Comparison of ENCODE assay signal across 23 cellular contexts in the genomic region with DNA sequence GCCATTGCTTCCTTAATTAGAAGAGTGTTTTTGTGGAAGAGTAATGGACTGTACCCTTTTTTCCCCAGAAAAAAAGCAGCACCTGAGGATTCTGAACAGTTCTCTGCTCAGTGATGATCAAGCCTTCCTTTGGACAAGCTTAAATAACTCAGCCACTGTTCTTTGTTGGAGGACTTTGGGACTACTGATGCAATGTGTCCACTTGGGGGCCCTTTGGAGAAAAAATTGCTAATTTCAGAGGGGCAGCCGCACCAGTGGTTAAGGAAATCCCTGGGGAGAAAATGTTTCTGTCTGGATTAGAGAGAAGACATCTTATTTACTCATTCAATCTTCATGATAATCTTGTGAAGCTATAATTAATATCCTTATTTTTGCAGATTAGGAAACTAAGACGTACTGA. TPM values are rescaled to one million over a fixed set of nuclear protein-coding genes. Genes with fewer than 3 reads are reported as not detected.
DNase-seq lines count a peak whose midpoint lies in the region; ATAC-seq and TF ChIP-seq lines count a peak whose summit lies in the region.
"Had no signal": no experiment of that assay in that cellular context is flagged by ENCODE, and none has a peak within 500 bp of the region (broad histone marks: within the 10 kb centered on the region; RNA-seq: fewer than 3 reads in every experiment).

No MANE protein-coding gene starts in this region.

- CTCF ChIA-PET in A673 (lab: Charles Lee) = no interaction called here
- CTCF ChIA-PET in OCI-LY7 (lab: Charles Lee; ENCODE audit: unreplicated experiment) = no interaction called here

- no peak overlapping the region for H3K27ac ChIP-seq in A673 (ENCODE audit: low read depth, low read length, poor library complexity, severe bottlenecking)
- H3K27ac ChIP-seq in OCI-LY7 (ENCODE audit: low read depth, low read length, poor library complexity, severe bottlenecking) = no peak overlapping the region
- no peak overlapping the region for H3K27ac ChIP-seq in foreskin keratinocyte
- H3K27ac ChIP-seq: breast epithelium, skin epidermis had no signal

- TF ChIP-seq CTCF in A673 (conservative IDR thresholded peaks at IDR 0.05; ENCODE audit: low read depth, low read length) (0 out of 2 replicates have a peak, but pooled peaks have one; percentile 19), GM06990 (IDR thresholded peaks at IDR 0.05; ENCODE audit: insufficient read depth, low read length, poor library complexity, severe bottlenecking) (peak; percentile 23), OCI-LY7 (conservative IDR thresholded peaks at IDR 0.05; ENCODE audit: low read length) (peak; percentile 39), choroid plexus epithelial cell (conservative IDR thresholded peaks at IDR 0.05; ENCODE audit: low read depth, low read length) (peak; percentile 29), foreskin keratinocyte (conservative IDR thresholded peaks at IDR 0.05) (no peak)

- no peaks in the 10 kb centered on the region for H3K36me3 ChIP-seq in A673 (ENCODE audit: insufficient read depth, low read length, poor library complexity, severe bottlenecking)
- H3K36me3 ChIP-seq in GM06990 (ENCODE audit: control insufficient read depth, insufficient read depth, low read length) = no peaks in the 10 kb centered on the region
- H3K36me3 ChIP-seq in OCI-LY7 (ENCODE audit: insufficient read depth, low read length) = no peaks in the 10 kb centered on the region
- H3K36me3 ChIP-seq: breast epithelium had no signal

- no peaks in the 10 kb centered on the region for H4K20me1 ChIP-seq in OCI-LY7 (ENCODE audit: insufficient read depth, low read length)

- H3K9me2 ChIP-seq in OCI-LY7 (ENCODE audit: insufficient read depth, low read length) = no peaks in the 10 kb centered on the region

- H3K4me3 ChIP-seq in A673 (ENCODE audit: low read depth, low read length, poor library complexity, severe bottlenecking) (no peak overlapping the region), GM06990 (replicated peaks; ENCODE audit: low read depth, low read length) (no peak overlapping the region), OCI-LY7 (ENCODE audit: low read depth, low read length, poor library complexity, severe bottlenecking) (no peak overlapping the region), choroid plexus epithelial cell (ENCODE audit: low read depth, low read length) (no peak overlapping the region)
- H3K4me3 ChIP-seq: breast epithelium, GM23338, lung, skin epidermis had no signal

- H3K9me3 ChIP-seq in A673 (ENCODE audit: low read depth, low read length, poor library complexity, severe bottlenecking) (no peaks in the 10 kb centered on the region), OCI-LY7 (ENCODE audit: low read length) (no peaks in the 10 kb centered on the region)
- H3K9me3 ChIP-seq: breast epithelium had no signal

- no peak for ATAC-seq in foreskin keratinocyte
- ATAC-seq: activated CD8-positive, alpha-beta T cell treated with anti-CD3 and anti-CD28 coated beads, Interleukin-2, amount 10 ng/mL, durations not matched to agents 7 days and 5 days; GM23338; stimulated activated effector memory CD8-positive, alpha-beta T cell treated with anti-CD3 and anti-CD28 coated beads, Interleukin-12 subunit alpha, Interleukin-12 subunit beta, amount 100 ng/mL, for 72 hours had no signal

- DNase-seq in A673 (ENCODE audit: low spot score) = peak; percentile 56
- DNase-seq in GM06990 (ENCODE audit: extremely low read depth, insufficient read length) = no peak
- DNase-seq in OCI-LY7 (ENCODE audit: low spot score) = no peak
- peak; percentile 19 for DNase-seq in choroid plexus epithelial cell (ENCODE audit: low read depth)
- DNase-seq in SK-N-DZ (ENCODE audit: low spot score) = no peak
- no peak for DNase-seq in activated CD4-positive, alpha-beta T cell treated with anti-CD3 and anti-CD28 coated beads, Interleukin-2, amount 50 U/mL, for 48 hours
- DNase-seq in activated CD4-positive, CD25-positive, alpha-beta regulatory T cell treated with anti-CD3 and anti-CD28 coated beads, Interleukin-2, amount 50 U/mL, for 72 hours = no peak
- no peak for DNase-seq in foreskin keratinocyte
- DNase-seq: activated CD8-positive, alpha-beta T cell treated with anti-CD3 and anti-CD28 coated beads, Interleukin-2, amount 10 ng/mL, durations not matched to agents 7 days and 5 days; activated gamma-delta T cell treated with Interleukin-2 at 50 U/mL for 16 hours; CD8-positive, alpha-beta memory T cell; DMS79 treated with DMSO at 0.1 percent for 48 hours; glutamatergic neuron; NCI-H1048; NCI-H187 treated with DMSO at 0.1 percent for 48 hours; NCI-H748 treated with DMSO at 0.1 percent for 48 hours; stimulated activated CD4-positive, alpha-beta T cell treated with anti-CD3 and anti-CD28 coated beads, Interleukin-2, amount 100 ng/mL, for 24 hours; T1000 had no signal

- intact Hi-C loops in A673 (cut with micrococcal nuclease; ENCODE audit: unreplicated experiment) (no loop called here), OCI-LY7 (cut with micrococcal nuclease; ENCODE audit: unreplicated experiment) (no loop called here)

- H3K27me3 ChIP-seq in A673 (replicated peaks; ENCODE audit: insufficient read depth, low read depth, low read length, poor library complexity) (no peaks in the 10 kb centered on the region), GM06990 (replicated peaks; ENCODE audit: control insufficient read depth, insufficient read depth, low read length) (no peaks in the 10 kb centered on the region), foreskin keratinocyte (no peaks in the 10 kb centered on the region)
- H3K27me3 ChIP-seq: breast epithelium had no signal

- H3K4me1 ChIP-seq in A673 (ENCODE audit: insufficient read depth, low read length, poor library complexity, severe bottlenecking) (peaks cover 18% of the 10 kb centered on the region), OCI-LY7 (ENCODE audit: insufficient read depth, low read length, poor library complexity, severe bottlenecking) (peaks cover 18% of the 10 kb centered on the region), foreskin keratinocyte (peaks cover 6% of the 10 kb centered on the region)
- H3K4me1 ChIP-seq: breast epithelium had no signal

- no peaks in the 10 kb centered on the region for H3K79me2 ChIP-seq in OCI-LY7 (ENCODE audit: insufficient read depth, low read depth, low read length)

- no peak overlapping the region for H3K4me2 ChIP-seq in OCI-LY7 (ENCODE audit: low read length)
- H3K4me2 ChIP-seq: GM23338 had no signal

- no peak overlapping the region for H2AFZ ChIP-seq in OCI-LY7 (ENCODE audit: low read length)
- H2AFZ ChIP-seq: GM23338 had no signal

- BruUV-seq in A673 (replicated peaks; lab: Mats Ljungman, UMichigan) = no TSS peak
- no TSS peak for BruUV-seq in OCI-LY7 (replicated peaks; lab: Mats Ljungman, UMichigan)

- POLR2A ChIA-PET in A673 (lab: Charles Lee; ENCODE audit: low non-redundant PET) = interaction anchor here (0.6 to 0.7 kb wide), 2 partner anchors 391 to 691 kb away, joined by 3 to 7 read pairs; no protein-coding TSS in a partner anchor
- POLR2A ChIA-PET in OCI-LY7 (lab: Charles Lee) = interaction anchor here (0.6 to 1.8 kb wide), 4 partner anchors 18 to 814 kb away, joined by 3 to 5 read pairs (median 4); no protein-coding TSS in a partner anchor

RNA-seq across cellular contexts. Expression of a gene that starts 5.3 kb away (rescaled TPM):
- 116 and 121 TPM in 2 replicates for total RNA-seq in A673 (2021)
- total RNA-seq in OCI-LY7 (2014; rRNA removed; shearing (Covaris generic)) = 55.8 and 58.8 TPM in 2 replicates
- 90.0 and 96.4 TPM in 2 replicates for total RNA-seq in OCI-LY7 (2022)
- 11.7 and 13.3 TPM in 2 replicates for polyA plus RNA-seq in SK-N-DZ (2014; cell fraction: cytosol; rRNA removed)
- 48.3 and 62.3 TPM in 2 replicates for polyA plus RNA-seq in SK-N-DZ (2014; cell fraction: nucleus; rRNA removed)
- 27.9 and 29.6 TPM in 2 replicates for total RNA-seq in foreskin keratinocyte
- polyA plus RNA-seq in foreskin keratinocyte = 3.0 and 3.5 TPM in 2 replicates

RNA-seq across cellular contexts. Expression of a gene that starts 29.6 kb away (rescaled TPM):
- total RNA-seq in A673 (2021) = 303 and 334 TPM in 2 replicates
- total RNA-seq in OCI-LY7 (2014; rRNA removed; shearing (Covaris generic)) = 212 and 222 TPM in 2 replicates
- total RNA-seq in OCI-LY7 (2022) = 266 and 294 TPM in 2 replicates
- polyA plus RNA-seq in SK-N-DZ (2014; cell fraction: cytosol; rRNA removed) = 34.8 and 69.6 TPM in 2 replicates
- 24.8 and 26.6 TPM in 2 replicates for polyA plus RNA-seq in SK-N-DZ (2014; cell fraction: nucleus; rRNA removed)
- 193 and 217 TPM in 2 replicates for total RNA-seq in foreskin keratinocyte
- 319 and 334 TPM in 2 replicates for polyA plus RNA-seq in foreskin keratinocyte

Comparison
In these comparisons a context has a peak if more than half of its experiments do, and no peak if none do; other contexts are left out.
1. DNase-seq: peak in A673 (single experiment) and choroid plexus epithelial cell (single experiment); none in GM06990 (single experiment), OCI-LY7 (single experiment), SK-N-DZ (single experiment), activated CD4-positive, alpha-beta T cell treated with anti-CD3 and anti-CD28 coated beads, Interleukin-2, amount 50 U/mL, for 48 hours (0 of 2), activated CD4-positive, CD25-positive, alpha-beta regulatory T cell treated with anti-CD3 and anti-CD28 coated beads, Interleukin-2, amount 50 U/mL, for 72 hours (single experiment) and foreskin keratinocyte (0 of 2).